ENCODE assay signal across 1 cellular context in genomic region chrX:2928583-2929434, GRCh38.
TF ChIP-seq lines count a peak whose summit lies in the region.

Gene ARSD, minus strand, starts transcription at chrX:2929339. Its CDS starts 64 bp downstream, at chrX:2929275.

TF ChIP-seq in SK-N-SH, 30 proteins besides CTCF, POLR2A, EP300 and RAD21 (continued from another document):
- TF ChIP-seq IRF3 (IDR thresholded peaks at IDR 0.05; ENCODE audit: low read depth, low read length), result no peak
- TF ChIP-seq FOXM1 (IDR thresholded peaks at IDR 0.05; ENCODE audit: low read depth), result no peak
- no peak for TF ChIP-seq MEF2A (IDR thresholded peaks at IDR 0.05; ENCODE audit: borderline replicate concordance, low read depth)
- TF ChIP-seq REST (IDR thresholded peaks at IDR 0.05; ENCODE audit: low read depth, low read length), result no peak
- no peak for TF ChIP-seq JUND (IDR thresholded peaks at IDR 0.05)
- no peak for TF ChIP-seq USF1 (IDR thresholded peaks at IDR 0.05; ENCODE audit: borderline replicate concordance, low read depth)
- TF ChIP-seq RCOR1 (IDR thresholded peaks at IDR 0.05; ENCODE audit: low read length), result no peak
- TF ChIP-seq TCF12 (IDR thresholded peaks at IDR 0.05), result no peak
- 0 out of 2 replicates have a peak, but pooled peaks have one; percentile 27 for TF ChIP-seq MXI1 (IDR thresholded peaks at IDR 0.05; ENCODE audit: low read depth, low read length)
- 0 out of 2 replicates have a peak, but pooled peaks have one; percentile 6 for TF ChIP-seq RXRA (IDR thresholded peaks at IDR 0.05; ENCODE audit: borderline replicate concordance, low read depth)
- no peak for TF ChIP-seq GATA2 (CRISPR knock-in tag; IDR thresholded peaks at IDR 0.05)
- TF ChIP-seq FOSL2 (IDR thresholded peaks at IDR 0.05; ENCODE audit: borderline replicate concordance, low read depth), result no peak
- 0 out of 2 replicates have a peak, but pooled peaks have one; percentile 22 for TF ChIP-seq ZBTB33 (IDR thresholded peaks at IDR 0.05; ENCODE audit: borderline replicate concordance, low read depth)
- peak; percentile 68 for TF ChIP-seq ELF1 (IDR thresholded peaks at IDR 0.05)
- no peak for TF ChIP-seq TEAD4 (IDR thresholded peaks at IDR 0.05; ENCODE audit: borderline replicate concordance, insufficient read depth)
- no peak for TF ChIP-seq CHD2 (IDR thresholded peaks at IDR 0.05; ENCODE audit: low read length, partially characterized antibody)
- TF ChIP-seq USF2 (IDR thresholded peaks at IDR 0.05; ENCODE audit: borderline replicate concordance, low read depth, low read length), result no peak
- 0 out of 2 replicates have a peak, but pooled peaks have one; percentile 15 for TF ChIP-seq SIN3A (IDR thresholded peaks at IDR 0.05; ENCODE audit: borderline replicate concordance, low read depth, low read length)
- TF ChIP-seq NFIC (IDR thresholded peaks at IDR 0.05; ENCODE audit: borderline replicate concordance), result no peak; the same call in 1 of the 2 replicates
- no peak; the same call in 1 of the 2 replicates for TF ChIP-seq PBX3 (IDR thresholded peaks at IDR 0.05)
- TF ChIP-seq YY1 (IDR thresholded peaks at IDR 0.05; ENCODE audit: low read depth), result 0 out of 2 replicates have a peak, but pooled peaks have one; percentile 19
- TF ChIP-seq TAF1 (IDR thresholded peaks at IDR 0.05; ENCODE audit: borderline replicate concordance, low read depth, low read length), result peak; percentile 56
- no peak for TF ChIP-seq FOXJ3 (CRISPR knock-in tag; IDR thresholded peaks at IDR 0.05)
- peak; percentile 84 for TF ChIP-seq POLR2AphosphoS5 (IDR thresholded peaks at IDR 0.05; ENCODE audit: low read depth, low read length)
